ENCODE assay signal across 8 cellular contexts in genomic region chr7:139702811-139703467, GRCh38.
DNase-seq lines count a peak whose midpoint lies in the region; ATAC-seq, FAIRE-seq and TF ChIP-seq lines count a peak whose summit lies in the region.

No MANE protein-coding gene starts in this region.

- DNase-seq in GM10248 (ENCODE audit: extremely low spot score) (peak; percentile 81), kidney (no peak), UCSD-AML1 (lab: John Stamatoyannopoulos, UW; ENCODE audit: unreplicated experiment) (no peak), NCI-H510A treated with DMSO at 0.1 percent for 48 hours (lab: John Stamatoyannopoulos, UW) (no peak), A172 (ENCODE audit: low spot score) (no peak), SKM-1 treated with dmso at 0.1 percent for 144 hours (lab: John Stamatoyannopoulos, UW; ENCODE audit: unreplicated experiment) (no peak)

- POLR2A ChIA-PET in GM10248 (lab: Yijun Ruan, JAX) = interaction anchor here (1.1 to 1.3 kb wide), 2 partner anchors 20 to 23 kb away, joined by 3 read pairs; no protein-coding TSS in a partner anchor

- peak overlapping the region; percentile 66 to 86 for H3K27ac ChIP-seq in kidney (ENCODE audit: low read depth in 2 of 2, low read length in 2 of 2)

- intact Hi-C loops in kidney (cut with DNase I) = no loop called here

- CTCF ChIA-PET in GM10248 (lab: Yijun Ruan, JAX) = interaction anchor here (1.0 to 1.5 kb wide), 5 partner anchors 19 to 64 kb away, joined by 3 to 7 read pairs (median 4); no protein-coding TSS in a partner anchor

- no peak overlapping the region for H3K4me3 ChIP-seq in kidney (ENCODE audit: low read length in 2 of 2)

- ATAC-seq in GM21360 (IDR thresholded peaks at IDR 0.05; ENCODE audit: unreplicated experiment) (peak; percentile 62), HG03354 (IDR thresholded peaks at IDR 0.05; ENCODE audit: poor library complexity, severe bottlenecking, unreplicated experiment) (peak; percentile 85)

- no peak for FAIRE-seq in kidney (lab: Jason Lieb, UNC)

- no peak for TF ChIP-seq CTCF in GM10248 (IDR thresholded peaks at IDR 0.05; ENCODE audit: control extremely low read depth, extremely low read depth, low read depth, missing control alignments)
- no peak for TF ChIP-seq CTCF in kidney (IDR thresholded peaks at IDR 0.05; ENCODE audit: borderline replicate concordance, extremely low read depth, insufficient read depth)

- peaks cover 13 to 17% of the 10 kb centered on the region in 2 donors for H3K36me3 ChIP-seq in kidney (ENCODE audit: control insufficient read depth in 1 of 2, insufficient read depth in 2 of 2, low read length in 2 of 2)

- no peaks in the 10 kb centered on the region for H3K9me3 ChIP-seq in kidney (ENCODE audit: control insufficient read depth in 1 of 2, low read length in 2 of 2)

- peak overlapping the region in 1 of 2 donors; percentile 53 for H3K9ac ChIP-seq in kidney (ENCODE audit: low read length in 2 of 2)

- peaks cover 11 to 48% of the 10 kb centered on the region in 2 donors for H3K4me1 ChIP-seq in kidney (ENCODE audit: control insufficient read depth in 1 of 2, insufficient read depth in 1 of 2, low read depth in 1 of 2, low read length in 2 of 2)
